ENCODE assay signal across 8 cellular contexts in the genomic region with DNA sequence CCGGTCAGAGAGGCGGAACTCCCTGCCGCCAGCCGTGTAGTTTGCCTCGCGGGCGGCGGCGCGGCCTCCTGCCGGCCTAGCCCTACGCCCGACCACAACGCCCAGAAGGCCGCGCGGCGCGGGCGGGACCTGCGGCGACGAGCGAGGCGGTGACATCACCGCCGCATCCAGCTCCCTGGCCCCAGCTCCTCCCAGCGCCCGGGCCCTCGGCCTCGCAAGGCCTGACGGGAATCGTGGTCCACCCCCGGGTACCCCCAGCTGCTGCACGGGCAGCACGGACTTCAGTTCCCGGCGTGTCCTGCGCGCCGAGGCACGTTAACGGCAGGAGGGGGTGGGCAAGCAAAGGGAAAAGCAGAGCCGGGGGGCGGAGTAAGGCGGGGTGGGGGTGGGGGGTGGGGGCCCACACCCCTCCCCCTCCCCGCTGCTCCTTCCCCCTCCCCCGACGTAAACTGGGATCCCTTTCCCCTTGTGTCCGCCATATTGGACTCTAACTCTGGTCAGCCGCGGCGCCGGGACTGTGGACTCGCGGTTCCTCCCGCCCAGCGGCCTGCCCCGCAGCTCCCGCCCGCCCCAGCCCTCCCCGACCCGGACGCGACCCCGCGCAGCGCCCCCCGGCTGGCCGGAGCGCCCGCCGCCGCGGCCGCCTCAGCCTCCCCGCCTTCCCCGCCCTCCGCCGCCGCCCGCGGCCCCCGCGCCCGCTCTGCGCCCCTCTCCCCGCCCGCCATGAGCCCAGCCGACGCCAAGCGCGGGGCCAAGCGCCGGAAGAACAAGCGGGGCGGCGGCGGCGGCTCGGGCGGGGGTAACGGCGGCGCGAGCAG. TPM values are rescaled to one million over a fixed set of nuclear protein-coding genes. Genes with fewer than 3 reads are reported as not detected.
DNase-seq lines count a peak whose midpoint lies in the region; ATAC-seq, FAIRE-seq and TF ChIP-seq lines count a peak whose summit lies in the region.

A gene with protein sequence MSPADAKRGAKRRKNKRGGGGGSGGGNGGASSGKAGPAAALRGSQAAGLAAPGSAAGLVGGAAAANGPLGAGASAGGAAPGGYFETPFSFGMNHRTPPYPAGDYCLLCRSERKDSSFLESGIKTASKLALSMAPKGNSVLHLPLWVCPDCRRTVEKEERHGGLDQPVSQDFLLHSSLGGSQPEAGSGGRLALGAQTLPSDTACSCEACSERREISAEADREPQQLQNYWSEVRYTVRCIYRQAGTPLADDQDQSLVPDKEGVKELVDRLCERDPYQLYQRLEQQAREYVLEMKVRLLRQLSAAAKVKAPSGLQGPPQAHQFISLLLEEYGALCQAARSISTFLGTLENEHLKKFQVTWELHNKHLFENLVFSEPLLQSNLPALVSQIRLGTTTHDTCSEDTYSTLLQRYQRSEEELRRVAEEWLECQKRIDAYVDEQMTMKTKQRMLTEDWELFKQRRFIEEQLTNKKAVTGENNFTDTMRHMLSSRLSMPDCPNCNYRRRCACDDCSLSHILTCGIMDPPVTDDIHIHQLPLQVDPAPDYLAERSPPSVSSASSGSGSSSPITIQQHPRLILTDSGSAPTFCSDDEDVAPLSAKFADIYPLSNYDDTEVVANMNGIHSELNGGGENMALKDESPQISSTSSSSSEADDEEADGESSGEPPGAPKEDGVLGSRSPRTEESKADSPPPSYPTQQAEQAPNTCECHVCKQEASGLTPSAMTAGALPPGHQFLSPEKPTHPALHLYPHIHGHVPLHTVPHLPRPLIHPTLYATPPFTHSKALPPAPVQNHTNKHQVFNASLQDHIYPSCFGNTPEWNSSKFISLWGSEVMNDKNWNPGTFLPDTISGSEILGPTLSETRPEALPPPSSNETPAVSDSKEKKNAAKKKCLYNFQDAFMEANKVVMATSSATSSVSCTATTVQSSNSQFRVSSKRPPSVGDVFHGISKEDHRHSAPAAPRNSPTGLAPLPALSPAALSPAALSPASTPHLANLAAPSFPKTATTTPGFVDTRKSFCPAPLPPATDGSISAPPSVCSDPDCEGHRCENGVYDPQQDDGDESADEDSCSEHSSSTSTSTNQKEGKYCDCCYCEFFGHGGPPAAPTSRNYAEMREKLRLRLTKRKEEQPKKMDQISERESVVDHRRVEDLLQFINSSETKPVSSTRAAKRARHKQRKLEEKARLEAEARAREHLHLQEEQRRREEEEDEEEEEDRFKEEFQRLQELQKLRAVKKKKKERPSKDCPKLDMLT (N-terminal part only) (plus strand): TSS at position 455 of the 818 bp plus-strand sequence. CDS start 269 bp downstream, at position 724.

- H3K4me3 Mint-ChIP-seq in activated T-helper 17 cell treated with anti-CD3 and anti-CD28 coated beads, Interleukin-2, amount 50 U/mL, for 72 hours = peak within 1 kb of the TSS; percentile 89
- H3K4me3 Mint-ChIP-seq in naive thymus-derived CD4-positive, alpha-beta T cell = peak within 1 kb of the TSS; percentile 87 to 95 (median 92)
- peak within 1 kb of the TSS; percentile 96 for H3K4me3 Mint-ChIP-seq in stimulated activated memory B cell treated with anti-CD40 and anti-IgM and Interleukin-4, amounts not matched to agents 10 μg/mL and 1 μg/mL and 100 μg/mL, for 72 hours

- CTCF ChIA-PET in RWPE1 (lab: Yijun Ruan, JAX) = no interaction called here
- CTCF ChIA-PET in naive thymus-derived CD4-positive, alpha-beta T cell (lab: Charles Lee) = interaction anchor here (0.6 to 1.0 kb wide), 4 partner anchors 62 to 536 kb away, joined by 3 read pairs; no protein-coding TSS in a partner anchor

- peak within 1 kb of the TSS; percentile 62 for H2AFZ ChIP-seq in fibroblast of lung (ENCODE audit: low read length)

- peak; percentile 100 for DNase-seq in EL
- peak; percentile 89 for DNase-seq in H54 (ENCODE audit: insufficient read length, low spot score)
- peak; percentile 98 for DNase-seq in LoVo (ENCODE audit: low spot score)
- DNase-seq in RWPE1 (ENCODE audit: low spot score) = peak; percentile 91
- peak; percentile 99 to 100 for DNase-seq in fibroblast of lung (ENCODE audit: low read depth in 2 of 2)
- DNase-seq in naive thymus-derived CD4-positive, alpha-beta T cell = peak; percentile 93 to 99 (median 99)

- POLR2A ChIA-PET in RWPE1 (lab: Yijun Ruan, JAX; ENCODE audit: low non-redundant PET) = no interaction called here
- POLR2A ChIA-PET in naive thymus-derived CD4-positive, alpha-beta T cell (lab: Charles Lee) = interaction anchor here (0.9 to 2.5 kb wide), 6 partner anchors 21 to 116 kb away, joined by 3 to 21 read pairs (median 4); a partner anchor contains a TSS

- H3K4me1 ChIP-seq in fibroblast of lung (ENCODE audit: control insufficient read depth, extremely low read depth, insufficient read depth, low read length) = peaks cover 7% of the 10 kb centered on the region
- peaks cover 11 to 15% of the 10 kb centered on the region in 2 donors for H3K4me1 ChIP-seq in naive thymus-derived CD4-positive, alpha-beta T cell (ENCODE audit: control insufficient read depth in 2 of 2, insufficient read depth in 2 of 2, low read length in 2 of 2)

- H3K27ac Mint-ChIP-seq in activated T-helper 17 cell treated with anti-CD3 and anti-CD28 coated beads, Interleukin-2, amount 50 U/mL, for 72 hours = peak within 1 kb of the TSS; percentile 86
- peak within 1 kb of the TSS; percentile 86 to 98 (median 92) for H3K27ac Mint-ChIP-seq in naive thymus-derived CD4-positive, alpha-beta T cell
- H3K27ac Mint-ChIP-seq in stimulated activated memory B cell treated with anti-CD40 and anti-IgM and Interleukin-4, amounts not matched to agents 10 μg/mL and 1 μg/mL and 100 μg/mL, for 72 hours = peak within 1 kb of the TSS; percentile 90

- intact Hi-C loops in naive thymus-derived CD4-positive, alpha-beta T cell (cut with micrococcal nuclease) = loop anchor here (1.0 to 5.0 kb wide), 18 partner anchors 34 to 1829 kb away; a partner anchor contains a TSS

- no peaks in the 10 kb centered on the region for H3K4me1 Mint-ChIP-seq in activated T-helper 17 cell treated with anti-CD3 and anti-CD28 coated beads, Interleukin-2, amount 50 U/mL, for 72 hours
- H3K4me1 Mint-ChIP-seq in naive thymus-derived CD4-positive, alpha-beta T cell = peaks cover 5 to 36% (median 19%) of the 10 kb centered on the region in 7 donors
- H3K4me1 Mint-ChIP-seq in stimulated activated memory B cell treated with anti-CD40 and anti-IgM and Interleukin-4, amounts not matched to agents 10 μg/mL and 1 μg/mL and 100 μg/mL, for 72 hours = peaks cover 23% of the 10 kb centered on the region

- peak within 1 kb of the TSS; percentile 92 for H3K27ac ChIP-seq in RWPE1
- peak within 1 kb of the TSS; percentile 92 for H3K27ac ChIP-seq in fibroblast of lung (ENCODE audit: insufficient read depth, low read length)
- peak within 1 kb of the TSS; percentile 92 for H3K27ac ChIP-seq in naive thymus-derived CD4-positive, alpha-beta T cell (ENCODE audit: low read depth, low read length)

- H3K9me3 ChIP-seq in fibroblast of lung (ENCODE audit: control insufficient read depth, insufficient read depth, low read depth, low read length) = no peaks in the 10 kb centered on the region
- H3K9me3 ChIP-seq in naive thymus-derived CD4-positive, alpha-beta T cell (ENCODE audit: control insufficient read depth in 2 of 3, low read length in 3 of 3) = no peaks in the 10 kb centered on the region

- peaks cover 41% of the 10 kb centered on the region for H3K79me2 ChIP-seq in fibroblast of lung (ENCODE audit: control insufficient read depth, insufficient read depth, low read length)

- H3K36me3 ChIP-seq in fibroblast of lung (ENCODE audit: control insufficient read depth, insufficient read depth, low read length) = no peaks in the 10 kb centered on the region
- H3K36me3 ChIP-seq in naive thymus-derived CD4-positive, alpha-beta T cell (ENCODE audit: control insufficient read depth in 2 of 3, insufficient read depth in 3 of 3, low read length in 3 of 3) = no peaks in the 10 kb centered on the region

- peak within 1 kb of the TSS; percentile 76 to 91 (median 86) for H3K4me3 ChIP-seq in fibroblast of lung (replicated peaks in 1 of 4; ENCODE audit: control extremely low read depth in 1 of 4, insufficient read depth in 1 of 4, low read depth in 3 of 4, low read length in 4 of 4)
- H3K4me3 ChIP-seq in naive thymus-derived CD4-positive, alpha-beta T cell (ENCODE audit: low read length) = peak within 1 kb of the TSS; percentile 58

- peaks cover 14% of the 10 kb centered on the region for H3K36me3 Mint-ChIP-seq in activated T-helper 17 cell treated with anti-CD3 and anti-CD28 coated beads, Interleukin-2, amount 50 U/mL, for 72 hours (ENCODE audit: low read depth)
- H3K36me3 Mint-ChIP-seq in naive thymus-derived CD4-positive, alpha-beta T cell = no peaks in the 10 kb centered on the region
- no peaks in the 10 kb centered on the region for H3K36me3 Mint-ChIP-seq in stimulated activated memory B cell treated with anti-CD40 and anti-IgM and Interleukin-4, amounts not matched to agents 10 μg/mL and 1 μg/mL and 100 μg/mL, for 72 hours

- no peaks in the 10 kb centered on the region for H4K20me1 ChIP-seq in fibroblast of lung (ENCODE audit: control insufficient read depth, extremely low read depth, insufficient read depth, low read length)

- H3K9me3 Mint-ChIP-seq in activated T-helper 17 cell treated with anti-CD3 and anti-CD28 coated beads, Interleukin-2, amount 50 U/mL, for 72 hours = no peaks in the 10 kb centered on the region
- no peaks in the 10 kb centered on the region for H3K9me3 Mint-ChIP-seq in naive thymus-derived CD4-positive, alpha-beta T cell
- no peaks in the 10 kb centered on the region for H3K9me3 Mint-ChIP-seq in stimulated activated memory B cell treated with anti-CD40 and anti-IgM and Interleukin-4, amounts not matched to agents 10 μg/mL and 1 μg/mL and 100 μg/mL, for 72 hours

- TF ChIP-seq CTCF in RWPE1 (conservative IDR thresholded peaks at IDR 0.05; ENCODE audit: low read depth) = no peak
- TF ChIP-seq CTCF in fibroblast of lung (conservative IDR thresholded peaks at IDR 0.05 in 1 of 2, IDR thresholded peaks at IDR 0.05 in 1 of 2; ENCODE audit: low read depth in 1 of 2, low read length in 2 of 2) = no peak

- H3K27me3 ChIP-seq in fibroblast of lung (ENCODE audit: control insufficient read depth, insufficient read depth, low read length) = no peaks in the 10 kb centered on the region
- H3K27me3 ChIP-seq in naive thymus-derived CD4-positive, alpha-beta T cell (ENCODE audit: control insufficient read depth in 2 of 2, insufficient read depth in 2 of 2, low read length in 2 of 2) = no peaks in the 10 kb centered on the region

- H3K9ac ChIP-seq in fibroblast of lung (ENCODE audit: insufficient read depth, low read length) = peak within 1 kb of the TSS; percentile 88

- no peaks in the 10 kb centered on the region for H3K27me3 Mint-ChIP-seq in activated T-helper 17 cell treated with anti-CD3 and anti-CD28 coated beads, Interleukin-2, amount 50 U/mL, for 72 hours
- H3K27me3 Mint-ChIP-seq in naive thymus-derived CD4-positive, alpha-beta T cell = no peaks in the 10 kb centered on the region
- no peaks in the 10 kb centered on the region for H3K27me3 Mint-ChIP-seq in stimulated activated memory B cell treated with anti-CD40 and anti-IgM and Interleukin-4, amounts not matched to agents 10 μg/mL and 1 μg/mL and 100 μg/mL, for 72 hours

- peak; percentile 80 for TF ChIP-seq POLR2A in H54 (IDR thresholded peaks at IDR 0.05; ENCODE audit: low read depth, low read length)

- H3K4me2 ChIP-seq in fibroblast of lung (ENCODE audit: extremely low read depth, insufficient read depth, low read length) = peak within 1 kb of the TSS; percentile 94

- no peak for FAIRE-seq in H54 (lab: Jason Lieb, UNC)

- ATAC-seq in activated T-helper 17 cell treated with anti-CD3 and anti-CD28 coated beads, Interleukin-2, amount 50 U/mL, for 72 hours (replicated peaks) = peak; percentile 96
- peak; percentile 96 for ATAC-seq in naive thymus-derived CD4-positive, alpha-beta T cell
- ATAC-seq in stimulated activated memory B cell treated with anti-CD40 and anti-IgM and Interleukin-4, amounts not matched to agents 10 μg/mL and 1 μg/mL and 100 μg/mL, for 72 hours = peak; percentile 97

RNA-seq across cellular contexts. Expression of the gene that starts here (rescaled TPM):
- total RNA-seq in activated T-helper 17 cell treated with anti-CD3 and anti-CD28 coated beads, Interleukin-2, amount 50 U/mL, for 72 hours = 10 to 100 TPM; 28.9 to 35.3 TPM
- total RNA-seq in fibroblast of lung = 7.4 and 10.9 TPM in 2 replicates
- polyA plus RNA-seq in fibroblast of lung = 5.6 and 7.4 TPM in 2 replicates
- 12.3 and 13.1 TPM in 2 replicates for polyA plus RNA-seq in fibroblast of lung (2012)
- 23.6 and 31.3 TPM in 2 replicates for polyA minus RNA-seq in fibroblast of lung (ENCODE audit: low replicate concordance)
- total RNA-seq in naive thymus-derived CD4-positive, alpha-beta T cell = 10 to 100 TPM; 32.8 to 47.2 (median 44.1) TPM
- polyA plus RNA-seq in naive thymus-derived CD4-positive, alpha-beta T cell = 1 to 10 TPM; 2.2 to 4.8 TPM

Comparison
In these comparisons a context has a peak if more than half of its experiments do, and no peak if none do; other contexts are left out.
1. Peak in every context shown above with its lines: DNase-seq, ATAC-seq, H3K4me3 ChIP-seq and H3K27ac ChIP-seq.